ENCODE assay signal across 1 cellular context in genomic region chr3:128075516-128076464, GRCh38.
TF ChIP-seq lines count a peak whose summit lies in the region.

No MANE protein-coding gene starts in this region.

TF ChIP-seq in K562, 482 proteins besides CTCF, POLR2A, EP300 and RAD21 (continued from another document):
- TF ChIP-seq REST (CRISPR knock-in tag; IDR thresholded peaks at IDR 0.05; ENCODE audit: low read depth) = 0 out of 2 replicates have a peak, but pooled peaks have one; percentile 35
- peak; percentile 64 for TF ChIP-seq MAX (CRISPR knock-in tag; IDR thresholded peaks at IDR 0.05)
- TF ChIP-seq ZNF584 (CRISPR knock-in tag; IDR thresholded peaks at IDR 0.05; ENCODE audit: low read depth) = peak; percentile 10; the same call in 1 of the 2 replicates
